In genomic region chr4:186554890-186555827, GRCh38 we compare ENCODE assay signal across 9 cellular contexts. TPM values are rescaled to one million over a fixed set of nuclear protein-coding genes. Genes with fewer than 3 reads are reported as not detected.
DNase-seq lines count a peak whose midpoint lies in the region; ATAC-seq, FAIRE-seq and TF ChIP-seq lines count a peak whose summit lies in the region.
"Had no signal": no experiment of that assay in that cellular context is flagged by ENCODE, and none has a peak within 500 bp of the region (broad histone marks: within the 10 kb centered on the region; RNA-seq: fewer than 3 reads in every experiment).

MTNR1A (minus strand) TSS chr4:186555567; CDS start chr4:186555365, 202 bp downstream.

- no peaks in the 10 kb centered on the region for H3K36me3 Mint-ChIP-seq in activated CD4-positive, alpha-beta memory T cell treated with anti-CD3 and anti-CD28 coated beads, Interleukin-2, amount 10 ng/mL, durations not matched to agents 7 days and 5 days (ENCODE audit: low read depth)

- H3K9me3 Mint-ChIP-seq in activated CD4-positive, alpha-beta memory T cell treated with anti-CD3 and anti-CD28 coated beads, Interleukin-2, amount 10 ng/mL, durations not matched to agents 7 days and 5 days, result no peaks in the 10 kb centered on the region

- DNase-seq in DMS153 (lab: John Stamatoyannopoulos, UW) (peak; percentile 1), NCI-H69 (lab: John Stamatoyannopoulos, UW) (peak; percentile 19), fibroblast of pulmonary artery (ENCODE audit: low read depth) (peak; percentile 6), pancreas (peak in 5 of 6 donors; percentile 11 to 71 (median 43)), GOT3 (lab: John Stamatoyannopoulos, UW) (no peak), OCI-LY7 (ENCODE audit: low spot score) (no peak)
- DNase-seq in activated CD4-positive, alpha-beta memory T cell treated with anti-CD3 and anti-CD28 coated beads, Interleukin-2, amount 10 ng/mL, durations not matched to agents 7 days and 5 days, result no peak
- DNase-seq in stimulated activated naive CD8-positive, alpha-beta T cell treated with anti-CD3 and anti-CD28 coated beads, Interleukin-15, Interleukin-2, amounts not matched to agents 100 U/mL and 50 U/mL, for 24 hours, result no peak

- H3K27ac ChIP-seq in pancreas (peak within 1 kb of the TSS in 3 of 4 donors; percentile 45 to 80 (median 75)), OCI-LY7 (ENCODE audit: low read depth, low read length, poor library complexity, severe bottlenecking) (no peak within 1 kb of the TSS)

- peaks cover 17% of the 10 kb centered on the region for H3K27me3 Mint-ChIP-seq in activated CD4-positive, alpha-beta memory T cell treated with anti-CD3 and anti-CD28 coated beads, Interleukin-2, amount 10 ng/mL, durations not matched to agents 7 days and 5 days

- H3K4me2 ChIP-seq in OCI-LY7 (ENCODE audit: low read length), result no peak within 1 kb of the TSS

- H4K20me1 ChIP-seq in OCI-LY7 (ENCODE audit: insufficient read depth, low read length), result no peaks in the 10 kb centered on the region

- H3K4me3 ChIP-seq in fibroblast of pulmonary artery (replicated peaks; ENCODE audit: low read depth, low read length), result peak within 1 kb of the TSS; percentile 34
- peak within 1 kb of the TSS; percentile 25 to 47 (median 32) for H3K4me3 ChIP-seq in pancreas
- H3K4me3 ChIP-seq in OCI-LY7 (ENCODE audit: low read depth, low read length, poor library complexity, severe bottlenecking), result no peak within 1 kb of the TSS

- no peaks in the 10 kb centered on the region for H3K4me1 ChIP-seq in pancreas
- H3K4me1 ChIP-seq in OCI-LY7 (ENCODE audit: insufficient read depth, low read length, poor library complexity, severe bottlenecking), result no peaks in the 10 kb centered on the region

- peaks cover 0 to 4% (median 0%) of the 10 kb centered on the region in 4 donors for H3K27me3 ChIP-seq in pancreas

- H3K36me3 ChIP-seq in pancreas, result no peaks in the 10 kb centered on the region
- H3K36me3 ChIP-seq in OCI-LY7 (ENCODE audit: insufficient read depth, low read length), result no peaks in the 10 kb centered on the region

- CTCF ChIA-PET in activated CD4-positive, alpha-beta memory T cell treated with anti-CD3 and anti-CD28 coated beads, Interleukin-2, amount 10 ng/mL, durations not matched to agents 7 days and 5 days (lab: Charles Lee), result interaction anchor here (1.2 kb wide), 1 partner anchor 32 kb away, joined by 3 read pairs; no protein-coding TSS in a partner anchor
- CTCF ChIA-PET in OCI-LY7 (lab: Charles Lee; ENCODE audit: unreplicated experiment), result no interaction called here

- H2AFZ ChIP-seq in OCI-LY7 (ENCODE audit: low read length), result no peak within 1 kb of the TSS

- no peaks in the 10 kb centered on the region for H3K79me2 ChIP-seq in OCI-LY7 (ENCODE audit: insufficient read depth, low read depth, low read length)

- WGBS in pancreas, 2 donors, result 3 to 5% methylated on average over 66 to 91 of the region's 91 CpGs

- H3K27ac Mint-ChIP-seq in activated CD4-positive, alpha-beta memory T cell treated with anti-CD3 and anti-CD28 coated beads, Interleukin-2, amount 10 ng/mL, durations not matched to agents 7 days and 5 days, result no peak within 1 kb of the TSS

- no peak within 1 kb of the TSS for H3K4me3 Mint-ChIP-seq in activated CD4-positive, alpha-beta memory T cell treated with anti-CD3 and anti-CD28 coated beads, Interleukin-2, amount 10 ng/mL, durations not matched to agents 7 days and 5 days

- intact Hi-C loops in pancreas (cut with DNase I) (no loop called here), OCI-LY7 (cut with micrococcal nuclease; ENCODE audit: unreplicated experiment) (no loop called here)

- no peaks in the 10 kb centered on the region for H3K9me2 ChIP-seq in OCI-LY7 (ENCODE audit: insufficient read depth, low read length)

- POLR2A ChIA-PET in activated CD4-positive, alpha-beta memory T cell treated with anti-CD3 and anti-CD28 coated beads, Interleukin-2, amount 10 ng/mL, durations not matched to agents 7 days and 5 days (lab: Charles Lee), result no interaction called here
- POLR2A ChIA-PET in OCI-LY7 (lab: Charles Lee), result no interaction called here

- peak; percentile 62 to 77 (median 67) for ATAC-seq in pancreas
- ATAC-seq in stimulated activated naive CD8-positive, alpha-beta T cell treated with anti-CD3 and anti-CD28 coated beads, Interleukin-15, Interleukin-2, amounts not matched to agents 100 U/mL and 50 U/mL, for 24 hours, result no peak

- no peak for FAIRE-seq in pancreas (lab: Jason Lieb, UNC)

- no peaks in the 10 kb centered on the region for H3K9me3 ChIP-seq in pancreas
- H3K9me3 ChIP-seq in OCI-LY7 (ENCODE audit: low read length), result no peaks in the 10 kb centered on the region

- BruUV-seq in OCI-LY7 (replicated peaks; lab: Mats Ljungman, UMichigan), result no TSS peak

- TF ChIP-seq CTCF in fibroblast of pulmonary artery (IDR thresholded peaks at IDR 0.05; ENCODE audit: low read length, missing control alignments) (no peak), pancreas (IDR thresholded peaks at IDR 0.05) (no peak), OCI-LY7 (conservative IDR thresholded peaks at IDR 0.05; ENCODE audit: low read length) (no peak)

- H3K4me1 Mint-ChIP-seq in activated CD4-positive, alpha-beta memory T cell treated with anti-CD3 and anti-CD28 coated beads, Interleukin-2, amount 10 ng/mL, durations not matched to agents 7 days and 5 days, result no peaks in the 10 kb centered on the region

RNA-seq across cellular contexts. Expression of gene MTNR1A, which starts in this region (rescaled TPM):
- 1 to 10 TPM in 4 of 6 donors, under 1 TPM in 2; 0.57 to 2.5 (median 1.2) TPM for total RNA-seq in pancreas
- polyA plus RNA-seq in pancreas, result under 1 TPM; 0.09 to 0.27 TPM
- total RNA-seq in activated CD4-positive, alpha-beta memory T cell treated with anti-CD3 and anti-CD28 coated beads, Interleukin-2, amount 10 ng/mL, durations not matched to agents 7 days and 5 days, result not detected
- not detected in 2 replicates for total RNA-seq in OCI-LY7 (2014; rRNA removed; shearing (Covaris generic))
- total RNA-seq in OCI-LY7 (2022), result not detected in 2 replicates
- total RNA-seq: glomerular endothelial cell had no signal

Comparison
In these comparisons a context has a peak if more than half of its experiments do, and no peak if none do; other contexts are left out.
1. DNase-seq: peak in DMS153 (single experiment), NCI-H69 (single experiment), fibroblast of pulmonary artery (single experiment) and pancreas (5 of 6); none in activated CD4-positive, alpha-beta memory T cell treated with anti-CD3 and anti-CD28 coated beads, Interleukin-2, amount 10 ng/mL, durations not matched to agents 7 days and 5 days (single experiment), stimulated activated naive CD8-positive, alpha-beta T cell treated with anti-CD3 and anti-CD28 coated beads, Interleukin-15, Interleukin-2, amounts not matched to agents 100 U/mL and 50 U/mL, for 24 hours (single experiment), GOT3 (single experiment) and OCI-LY7 (single experiment).